ENCODE assay signal across 20 cellular contexts in the genomic region with DNA sequence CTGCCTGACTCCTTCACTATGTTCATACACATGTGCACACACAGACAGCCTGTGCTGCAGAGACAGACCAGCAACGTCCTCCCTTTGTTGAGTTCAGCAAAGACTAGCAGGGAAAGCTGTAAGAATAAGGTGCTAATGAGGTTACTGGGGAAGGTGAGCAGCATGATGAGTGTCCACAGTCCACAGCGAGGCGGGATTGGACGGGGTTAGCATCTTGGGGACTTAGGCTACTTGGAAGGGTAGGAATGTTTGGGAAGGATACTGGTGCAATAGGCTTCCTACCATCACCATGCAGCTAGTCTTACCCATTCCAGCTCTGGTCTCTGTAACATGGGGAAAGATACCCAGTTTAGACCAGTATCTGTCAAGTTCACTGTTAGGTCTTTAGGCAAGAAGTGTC. TPM values are rescaled to one million over a fixed set of nuclear protein-coding genes. Genes with fewer than 3 reads are reported as not detected.
DNase-seq lines count a peak whose midpoint lies in the region; ATAC-seq and TF ChIP-seq lines count a peak whose summit lies in the region.
"Had no signal": no experiment of that assay in that cellular context is flagged by ENCODE, and none has a peak within 500 bp of the region (broad histone marks: within the 10 kb centered on the region; RNA-seq: fewer than 3 reads in every experiment).

No MANE protein-coding gene starts in this region.

- no peaks in the 10 kb centered on the region for H3F3A ChIP-seq in neural progenitor cell (ENCODE audit: low read depth)

- no peak overlapping the region for H3K4me3 ChIP-seq in esophagus muscularis mucosa
- H3K4me3 ChIP-seq in neural progenitor cell, result no peak overlapping the region
- H3K4me3 ChIP-seq: A549 had no signal

- H3K36me3 Mint-ChIP-seq in neural progenitor cell, result peaks cover 29% of the 10 kb centered on the region
- no peaks in the 10 kb centered on the region for H3K36me3 Mint-ChIP-seq in activated T-cell treated with anti-CD3 and anti-CD28 coated beads, Interleukin-2, amount 50 U/mL, for 4 hours (ENCODE audit: insufficient read depth)
- H3K36me3 Mint-ChIP-seq: CD4-positive, alpha-beta memory T cell had no signal

- H3K27ac ChIP-seq in angular gyrus (ENCODE audit: low read depth, low read length), result peak overlapping the region; percentile 19
- H3K27ac ChIP-seq in esophagus muscularis mucosa (replicated peaks in 1 of 4), result no peak overlapping the region
- H3K27ac ChIP-seq in neural progenitor cell, result no peak overlapping the region
- H3K27ac ChIP-seq: A549 had no signal

- intact Hi-C loops in esophagus muscularis mucosa (cut with DNase I), result no loop called here

- H4K20me1 ChIP-seq in neural progenitor cell (ENCODE audit: low read depth), result peaks cover 100% of the 10 kb centered on the region

- peaks cover 0 to 7% (median 5%) of the 10 kb centered on the region in 4 donors for H3K9me3 ChIP-seq in esophagus muscularis mucosa
- no peaks in the 10 kb centered on the region for H3K9me3 ChIP-seq in neural progenitor cell (ENCODE audit: low read depth)

- peak overlapping the region; percentile 69 for H3K27ac Mint-ChIP-seq in neural progenitor cell
- H3K27ac Mint-ChIP-seq: CD4-positive, alpha-beta memory T cell had no signal

- peaks cover 6% of the 10 kb centered on the region for H3K9me3 Mint-ChIP-seq in neural progenitor cell
- H3K9me3 Mint-ChIP-seq in activated T-cell treated with anti-CD3 and anti-CD28 coated beads, Interleukin-2, amount 50 U/mL, for 4 hours, result no peaks in the 10 kb centered on the region
- H3K9me3 Mint-ChIP-seq: CD4-positive, alpha-beta memory T cell had no signal

- peak; percentile 6 for DNase-seq in AG20443 (ENCODE audit: low spot score)
- DNase-seq in esophagus muscularis mucosa (ENCODE audit: extremely low spot score), result peak; percentile 68
- no peak for DNase-seq in neural progenitor cell (ENCODE audit: low spot score)
- no peak for DNase-seq in nucleus accumbens (lab: John Stamatoyannopoulos, UW)
- DNase-seq in activated T-cell treated with anti-CD3 and anti-CD28 coated beads, Interleukin-2, amount 50 U/mL, for 4 hours, result no peak
- DNase-seq: 8988T; ACHN; C1 segment of cervical spinal cord; Calu3; CD4-positive, alpha-beta memory T cell; COR-L47; DMS53; DMS79 treated with DMSO at 0.1 percent for 48 hours; GF-D8; H7; HCEC 1CT had no signal

- no peak for TF ChIP-seq EP300 in esophagus muscularis mucosa (IDR thresholded peaks at IDR 0.05)

- H3K4me3 Mint-ChIP-seq in neural progenitor cell, result no peak overlapping the region
- H3K4me3 Mint-ChIP-seq in activated T-cell treated with anti-CD3 and anti-CD28 coated beads, Interleukin-2, amount 50 U/mL, for 4 hours, result no peak overlapping the region
- H3K4me3 Mint-ChIP-seq: CD4-positive, alpha-beta memory T cell had no signal

- TF ChIP-seq CTCF in esophagus muscularis mucosa (IDR thresholded peaks at IDR 0.05) (no peak), neural progenitor cell (IDR thresholded peaks at IDR 0.05) (no peak)

- H3K79me2 ChIP-seq in neural progenitor cell (ENCODE audit: low read depth), result peaks cover 90% of the 10 kb centered on the region

- H3K4me1 Mint-ChIP-seq in neural progenitor cell, result peaks cover 26% of the 10 kb centered on the region
- H3K4me1 Mint-ChIP-seq in activated T-cell treated with anti-CD3 and anti-CD28 coated beads, Interleukin-2, amount 50 U/mL, for 4 hours (ENCODE audit: low read depth), result no peaks in the 10 kb centered on the region
- H3K4me1 Mint-ChIP-seq: CD4-positive, alpha-beta memory T cell had no signal

- no peaks in the 10 kb centered on the region for H3K27me3 ChIP-seq in esophagus muscularis mucosa
- H3K27me3 ChIP-seq in neural progenitor cell, result no peaks in the 10 kb centered on the region

- H3K36me3 ChIP-seq in esophagus muscularis mucosa (no peaks in the 10 kb centered on the region), neural progenitor cell (no peaks in the 10 kb centered on the region)

- ATAC-seq in activated T-cell treated with anti-CD3 and anti-CD28 coated beads, Interleukin-2, amount 50 U/mL, for 4 hours, result no peak
- no peak for ATAC-seq in HG03469 (IDR thresholded peaks at IDR 0.05; ENCODE audit: unreplicated experiment)
- no peak for ATAC-seq in HG03432 (IDR thresholded peaks at IDR 0.05; ENCODE audit: unreplicated experiment)
- ATAC-seq: A549 had no signal

- no peak overlapping the region for H3K9ac ChIP-seq in neural progenitor cell

- no peak overlapping the region for H3K4me2 ChIP-seq in neural progenitor cell
- H3K4me2 ChIP-seq: A549 had no signal

- no peak overlapping the region for H2AFZ ChIP-seq in neural progenitor cell (replicated peaks)

- peaks cover 0 to 3% (median 0%) of the 10 kb centered on the region in 4 donors for H3K4me1 ChIP-seq in esophagus muscularis mucosa
- H3K4me1 ChIP-seq in neural progenitor cell, result peaks cover 16% of the 10 kb centered on the region
- H3K4me1 ChIP-seq: A549 had no signal

- peaks cover 4% of the 10 kb centered on the region for H3K27me3 Mint-ChIP-seq in neural progenitor cell (ENCODE audit: insufficient read depth, low read depth)
- no peaks in the 10 kb centered on the region for H3K27me3 Mint-ChIP-seq in activated T-cell treated with anti-CD3 and anti-CD28 coated beads, Interleukin-2, amount 50 U/mL, for 4 hours (ENCODE audit: low read depth)

- WGBS in esophagus muscularis mucosa, result 88% methylated on average over 4 of the region's 4 CpGs

- TF ChIP-seq POLR2A in esophagus muscularis mucosa (IDR thresholded peaks at IDR 0.05; ENCODE audit: low read depth), result no peak

RNA-seq across cellular contexts. Expression of a gene that starts 41.9 kb away (rescaled TPM):
- total RNA-seq in esophagus muscularis mucosa (under 1 TPM; 0.13 to 0.50 (median 0.41) TPM), neural progenitor cell (ENCODE audit: low replicate concordance) (46.3 and 93.5 TPM in 2 replicates)
- total RNA-seq in activated T-cell treated with anti-CD3 and anti-CD28 coated beads, Interleukin-2, amount 50 U/mL, for 4 hours, result not detected
- total RNA-seq: Calu3; CD4-positive, alpha-beta memory T cell had no signal

Comparison
In these comparisons a context has a peak if more than half of its experiments do, and no peak if none do; other contexts are left out.
1. DNase-seq: peak in AG20443 (single experiment) and esophagus muscularis mucosa (single experiment); none in neural progenitor cell (single experiment), nucleus accumbens (0 of 56) and activated T-cell treated with anti-CD3 and anti-CD28 coated beads, Interleukin-2, amount 50 U/mL, for 4 hours (single experiment).
2. RNA of a gene that starts 41.9 kb away (total RNA-seq): 46.3 to 93.5 TPM in neural progenitor cell; 0.13 to 0.50 TPM in esophagus muscularis mucosa and not detected in activated T-cell treated with anti-CD3 and anti-CD28 coated beads, Interleukin-2, amount 50 U/mL, for 4 hours; every median in the first group is over 10 times any median in the second.